8 cellular contexts compared by ENCODE assay signal in the genomic region with DNA sequence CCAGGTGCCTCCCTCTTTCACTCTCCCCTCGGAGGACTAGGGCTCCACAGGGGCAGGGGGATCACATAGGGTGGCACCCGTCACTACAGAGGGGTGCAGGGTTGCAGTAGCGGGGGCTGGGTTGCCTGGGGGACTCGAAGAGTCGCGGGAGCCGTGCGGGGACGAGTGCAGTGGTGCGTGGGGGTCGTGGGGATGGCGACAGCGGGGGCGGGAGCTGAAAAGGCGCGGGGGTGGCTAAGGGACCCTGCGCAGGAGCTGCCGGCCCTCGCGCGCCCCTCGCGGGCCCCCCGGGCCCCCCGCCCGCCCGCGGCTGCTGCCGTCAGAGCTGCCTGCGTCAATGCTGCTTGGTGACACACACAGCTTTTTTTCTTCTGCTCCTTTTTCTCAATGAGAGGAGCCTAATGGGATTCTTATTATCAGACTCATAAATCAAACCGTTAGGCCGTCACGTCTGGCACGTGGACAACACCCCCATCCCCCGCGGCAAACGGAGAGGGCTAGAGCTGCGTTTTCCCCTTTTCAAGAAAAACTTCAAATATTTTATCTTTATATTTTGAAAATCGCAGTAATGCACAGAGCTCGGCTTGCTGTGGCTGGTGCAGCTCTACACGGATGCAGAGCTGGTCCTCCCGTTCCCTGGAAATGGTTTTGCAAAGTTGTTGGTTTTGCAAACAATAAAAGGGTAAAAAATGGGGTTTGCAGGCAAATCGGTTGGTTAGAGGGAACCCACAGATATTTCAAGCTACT.
DNase-seq lines count a peak whose midpoint lies in the region; ATAC-seq lines count a peak whose summit lies in the region.

No MANE protein-coding gene starts in this region.

- ATAC-seq in HG03280 (IDR thresholded peaks at IDR 0.05; ENCODE audit: unreplicated experiment), result no peak

- DNase-seq in Jurkat, Clone E6-1 (ENCODE audit: low read depth, low spot score), result no peak
- DNase-seq in anterior cingulate cortex (lab: John Stamatoyannopoulos, UW) (peak in 49 of 58 donors; percentile 20 to 82 (median 59)), OCI-M2 (lab: John Stamatoyannopoulos, UW; ENCODE audit: unreplicated experiment) (no peak), activated gamma-delta T cell (lab: John Stamatoyannopoulos, UW) (no peak)
- DNase-seq in activated effector memory CD4-positive, alpha-beta T cell treated with Interleukin-2 at 50 U/mL for 16 hours, result no peak

- no peak overlapping the region for H3K27ac ChIP-seq in iPS-20b (ENCODE audit: low read length)
- H3K27ac ChIP-seq in stomach smooth muscle (ENCODE audit: low read length), result peak overlapping the region; percentile 92

- H3K9me3 ChIP-seq in iPS-20b (ENCODE audit: insufficient read depth, low read depth, low read length), result no peaks in the 10 kb centered on the region
- peaks cover 0 to 2% of the 10 kb centered on the region in 2 donors for H3K9me3 ChIP-seq in stomach smooth muscle (ENCODE audit: control insufficient read depth in 2 of 2, low read length in 2 of 2)

- H3K36me3 ChIP-seq in iPS-20b (ENCODE audit: insufficient read depth, low read depth, low read length), result no peaks in the 10 kb centered on the region
- no peaks in the 10 kb centered on the region for H3K36me3 ChIP-seq in stomach smooth muscle (ENCODE audit: control insufficient read depth in 2 of 2, insufficient read depth in 2 of 2, low read length in 2 of 2)

- H3K4me3 ChIP-seq in Jurkat, Clone E6-1 (ENCODE audit: low read length), result peak overlapping the region; percentile 48
- H3K4me3 ChIP-seq in iPS-20b (ENCODE audit: low read length) (peak overlapping the region; percentile 54), stomach smooth muscle (ENCODE audit: low read length in 2 of 2) (peak overlapping the region; percentile 58 to 76)

- H3K4me1 ChIP-seq in iPS-20b (ENCODE audit: insufficient read depth, low read length) (peaks cover 16% of the 10 kb centered on the region; the same call in 1 of the 2 replicates), stomach smooth muscle (ENCODE audit: control insufficient read depth, insufficient read depth, low read length) (peaks cover 42% of the 10 kb centered on the region)

- H3K9ac ChIP-seq in iPS-20b (ENCODE audit: low read depth, low read length) (peak overlapping the region; percentile 24; the same call in 1 of the 2 replicates), stomach smooth muscle (ENCODE audit: low read length in 2 of 2) (peak overlapping the region; percentile 64 to 80)

- H3K27me3 ChIP-seq in iPS-20b (ENCODE audit: insufficient read depth, low read length), result peaks cover 98% of the 10 kb centered on the region
- peaks cover 28 to 44% of the 10 kb centered on the region in 2 donors for H3K27me3 ChIP-seq in stomach smooth muscle (ENCODE audit: control insufficient read depth in 1 of 2, insufficient read depth in 2 of 2, low read length in 2 of 2)

Comparison
In these comparisons a context has a peak if more than half of its experiments do, and no peak if none do; other contexts are left out.
1. DNase-seq: peak in anterior cingulate cortex (49 of 58); none in Jurkat, Clone E6-1 (single experiment), OCI-M2 (single experiment), activated gamma-delta T cell (single experiment) and activated effector memory CD4-positive, alpha-beta T cell treated with Interleukin-2 at 50 U/mL for 16 hours (single experiment).
2. Peak in every context shown above with its lines, with median percentiles within 50 percentile points of each other: H3K4me3 ChIP-seq.